34 cellular contexts compared by ENCODE assay signal in genomic region chr7:39312254-39312989, GRCh38.
"Had no signal": no experiment of that assay in that cellular context is flagged by ENCODE, and none has a peak within 500 bp of the region (broad histone marks: within the 10 kb centered on the region; RNA-seq: fewer than 3 reads in every experiment).

No MANE protein-coding gene starts in this region.

- H3K27ac ChIP-seq: ascending aorta, VCaP had no signal

- H3K36me3 ChIP-seq: ascending aorta had no signal

- H3K36me3 Mint-ChIP-seq: activated CD8-positive, alpha-beta memory T cell treated with anti-CD3 and anti-CD28 coated beads, Interleukin-2, amount 10 ng/mL, durations not matched to agents 7 days and 5 days; activated naive CD4-positive, alpha-beta T cell treated with anti-CD3 and anti-CD28 coated beads, Interleukin-2, amount 10 ng/mL, durations not matched to agents 7 days and 5 days; activated naive CD4-positive, alpha-beta T cell treated with anti-CD3 and anti-CD28 coated beads, Interleukin-2, amount 50 U/mL, for 24 hours; activated naive CD8-positive, alpha-beta T cell; activated naive CD8-positive, alpha-beta T cell treated with anti-CD3 and anti-CD28 coated beads, Interleukin-2, amount 10 ng/mL, durations not matched to agents 7 days and 5 days; brain had no signal

- FAIRE-seq: TTC549 had no signal

- H3K9me3 Mint-ChIP-seq: activated B cell treated with CpG ODN at 0.5 μM for 24 hours; activated CD4-positive, alpha-beta memory T cell treated with anti-CD3 and anti-CD28 coated beads, Interleukin-2, amount 10 ng/mL, durations not matched to agents 7 days and 5 days; activated CD4-positive, alpha-beta T cell treated with anti-CD3 and anti-CD28 coated beads, Interleukin-2, amount 10 ng/mL, durations not matched to agents 7 days and 5 days; activated naive CD4-positive, alpha-beta T cell treated with anti-CD3 and anti-CD28 coated beads, Interleukin-2, amount 10 ng/mL, durations not matched to agents 7 days and 5 days; activated naive CD4-positive, alpha-beta T cell treated with anti-CD3 and anti-CD28 coated beads, Interleukin-2, amount 50 U/mL, for 24 hours; activated naive CD8-positive, alpha-beta T cell treated with anti-CD3 and anti-CD28 coated beads, Interleukin-2, amount 10 ng/mL, durations not matched to agents 7 days and 5 days; activated naive CD8-positive, alpha-beta T cell treated with anti-CD3 and anti-CD28 coated beads, Interleukin-2, amount 50 U/mL, for 24 hours; activated T-cell treated with anti-CD3 and anti-CD28 coated beads, Interleukin-2, amount 50 U/mL, for 24 hours; activated T-helper 2 cell treated with anti-CD3 and anti-CD28 coated beads, Interferon-gamma antibody, Interleukin-2, Interleukin-4, amounts not matched to agents 10 μg/mL and 5 μg/mL and 100 μg/mL, durations not matched to agents 14 hours and 24 hours and 36 hours; T-helper 1 cell treated with Interleukin-12 subunit alpha and Interleukin-12 subunit beta and Interleukin-4 antibody, amounts not matched to agents 30 μg/mL and 1 μg/mL, for 36 hours; T-helper 2 cell treated with Interferon-gamma antibody and Interleukin-4, amounts not matched to agents 5 μg/mL and 100 μg/mL, for 36 hours had no signal

- H3K9me3 ChIP-seq: ascending aorta had no signal

- H3K27ac Mint-ChIP-seq: activated B cell treated with CpG ODN at 0.5 μM for 24 hours; activated CD4-positive, alpha-beta memory T cell treated with anti-CD3 and anti-CD28 coated beads, Interleukin-2, amount 10 ng/mL, durations not matched to agents 7 days and 5 days; activated CD4-positive, alpha-beta T cell treated with anti-CD3 and anti-CD28 coated beads for 36 hours; activated CD4-positive, alpha-beta T cell treated with anti-CD3 and anti-CD28 coated beads, Interleukin-2, amount 10 ng/mL, durations not matched to agents 7 days and 5 days; activated CD8-positive, alpha-beta memory T cell treated with anti-CD3 and anti-CD28 coated beads, Interleukin-2, amount 10 ng/mL, durations not matched to agents 7 days and 5 days; activated CD8-positive, alpha-beta T cell treated with anti-CD3 and anti-CD28 coated beads, Interleukin-2, amount 10 ng/mL, durations not matched to agents 7 days and 5 days; activated naive CD4-positive, alpha-beta T cell treated with anti-CD3 and anti-CD28 coated beads, Interleukin-2, amount 10 ng/mL, durations not matched to agents 7 days and 5 days; activated naive CD4-positive, alpha-beta T cell treated with anti-CD3 and anti-CD28 coated beads, Interleukin-2, amount 50 U/mL, for 24 hours; activated naive CD8-positive, alpha-beta T cell; activated naive CD8-positive, alpha-beta T cell treated with anti-CD3 and anti-CD28 coated beads, Interleukin-2, amount 10 ng/mL, durations not matched to agents 7 days and 5 days; activated naive CD8-positive, alpha-beta T cell treated with anti-CD3 and anti-CD28 coated beads, Interleukin-2, amount 50 U/mL, for 24 hours; activated T-cell treated with anti-CD3 and anti-CD28 coated beads, Interleukin-2, amount 50 U/mL, for 24 hours; activated T-helper 2 cell treated with anti-CD3 and anti-CD28 coated beads, Interferon-gamma antibody, Interleukin-2, Interleukin-4, amounts not matched to agents 10 μg/mL and 5 μg/mL and 100 μg/mL, durations not matched to agents 14 hours and 24 hours and 36 hours; brain; T-helper 1 cell treated with Interleukin-12 subunit alpha and Interleukin-12 subunit beta and Interleukin-4 antibody, amounts not matched to agents 30 μg/mL and 1 μg/mL, for 36 hours; T-helper 2 cell treated with Interferon-gamma antibody and Interleukin-4, amounts not matched to agents 5 μg/mL and 100 μg/mL, for 36 hours had no signal

- DNase-seq: activated B cell treated with CpG ODN at 0.5 μM for 24 hours; activated CD4-positive, alpha-beta memory T cell treated with anti-CD3 and anti-CD28 coated beads, Interleukin-2, amount 10 ng/mL, durations not matched to agents 7 days and 5 days; activated CD4-positive, alpha-beta T cell treated with anti-CD3 and anti-CD28 coated beads for 1 hour; activated CD4-positive, alpha-beta T cell treated with anti-CD3 and anti-CD28 coated beads for 36 hours; activated CD4-positive, alpha-beta T cell treated with anti-CD3 and anti-CD28 coated beads for 48 hours; activated CD4-positive, alpha-beta T cell treated with anti-CD3 and anti-CD28 coated beads, Interleukin-2, amount 10 ng/mL, durations not matched to agents 7 days and 5 days; activated CD4-positive, alpha-beta T cell treated with anti-CD3 and anti-CD28 coated beads, Interleukin-2, amount 50 U/mL, for 48 hours; activated CD8-positive, alpha-beta memory T cell treated with anti-CD3 and anti-CD28 coated beads for 24 hours; activated CD8-positive, alpha-beta memory T cell treated with anti-CD3 and anti-CD28 coated beads, Interleukin-2, amount 10 ng/mL, durations not matched to agents 7 days and 5 days; activated CD8-positive, alpha-beta memory T cell treated with anti-CD3 and anti-CD28 coated beads, Interleukin-2, amount 50 U/mL, for 48 hours; activated CD8-positive, alpha-beta T cell treated with anti-CD3 and anti-CD28 coated beads, Interleukin-2, amount 10 ng/mL, durations not matched to agents 7 days and 5 days; activated effector memory CD4-positive, alpha-beta T cell treated with Interleukin-2 at 50 U/mL for 16 hours; activated gamma-delta T cell; activated naive CD4-positive, alpha-beta T cell treated with anti-CD3 and anti-CD28 coated beads, Interleukin-2, amount 10 ng/mL, durations not matched to agents 7 days and 5 days; activated naive CD4-positive, alpha-beta T cell treated with Interleukin-2 at 50 U/mL for 16 hours; activated naive CD8-positive, alpha-beta T cell treated with anti-CD3 and anti-CD28 coated beads, Interleukin-2, amount 10 ng/mL, durations not matched to agents 7 days and 5 days; activated naive CD8-positive, alpha-beta T cell treated with anti-CD3 and anti-CD28 coated beads, Interleukin-2, amount 50 U/mL, for 24 hours; activated T-cell treated with anti-CD3 and anti-CD28 coated beads, Interleukin-2, amount 50 U/mL, for 24 hours; activated T-cell treated with anti-CD3 and anti-CD28 coated beads, Interleukin-2, amount 50 U/mL, for 48 hours; amygdala; anterior cingulate cortex; central memory CD4-positive, alpha-beta T cell; T-helper 1 cell; T-helper 2 cell; T-helper 9 cell had no signal

- H3K4me3 ChIP-seq: ascending aorta had no signal

- H3K4me3 Mint-ChIP-seq: activated B cell treated with CpG ODN at 0.5 μM for 24 hours; activated CD4-positive, alpha-beta memory T cell treated with anti-CD3 and anti-CD28 coated beads, Interleukin-2, amount 10 ng/mL, durations not matched to agents 7 days and 5 days; activated CD4-positive, alpha-beta T cell treated with anti-CD3 and anti-CD28 coated beads for 36 hours; activated CD4-positive, alpha-beta T cell treated with anti-CD3 and anti-CD28 coated beads, Interleukin-2, amount 10 ng/mL, durations not matched to agents 7 days and 5 days; activated CD8-positive, alpha-beta memory T cell treated with anti-CD3 and anti-CD28 coated beads, Interleukin-2, amount 10 ng/mL, durations not matched to agents 7 days and 5 days; activated CD8-positive, alpha-beta T cell treated with anti-CD3 and anti-CD28 coated beads, Interleukin-2, amount 10 ng/mL, durations not matched to agents 7 days and 5 days; activated naive CD4-positive, alpha-beta T cell treated with anti-CD3 and anti-CD28 coated beads, Interleukin-2, amount 10 ng/mL, durations not matched to agents 7 days and 5 days; activated naive CD4-positive, alpha-beta T cell treated with anti-CD3 and anti-CD28 coated beads, Interleukin-2, amount 50 U/mL, for 24 hours; activated naive CD8-positive, alpha-beta T cell; activated naive CD8-positive, alpha-beta T cell treated with anti-CD3 and anti-CD28 coated beads, Interleukin-2, amount 10 ng/mL, durations not matched to agents 7 days and 5 days; activated naive CD8-positive, alpha-beta T cell treated with anti-CD3 and anti-CD28 coated beads, Interleukin-2, amount 50 U/mL, for 24 hours; activated T-cell treated with anti-CD3 and anti-CD28 coated beads, Interleukin-2, amount 50 U/mL, for 24 hours; brain; T-helper 1 cell treated with Interleukin-12 subunit alpha and Interleukin-12 subunit beta and Interleukin-4 antibody, amounts not matched to agents 30 μg/mL and 1 μg/mL, for 36 hours; T-helper 2 cell treated with Interferon-gamma antibody and Interleukin-4, amounts not matched to agents 5 μg/mL and 100 μg/mL, for 36 hours had no signal

- H3K27me3 Mint-ChIP-seq: activated CD4-positive, alpha-beta T cell treated with anti-CD3 and anti-CD28 coated beads, Interleukin-2, amount 10 ng/mL, durations not matched to agents 7 days and 5 days; activated naive CD8-positive, alpha-beta T cell; brain had no signal

- H3K27me3 ChIP-seq: ascending aorta had no signal

- H3K4me1 Mint-ChIP-seq: activated B cell treated with CpG ODN at 0.5 μM for 24 hours; activated CD4-positive, alpha-beta memory T cell treated with anti-CD3 and anti-CD28 coated beads, Interleukin-2, amount 10 ng/mL, durations not matched to agents 7 days and 5 days; activated CD4-positive, alpha-beta T cell treated with anti-CD3 and anti-CD28 coated beads for 36 hours; activated CD4-positive, alpha-beta T cell treated with anti-CD3 and anti-CD28 coated beads, Interleukin-2, amount 10 ng/mL, durations not matched to agents 7 days and 5 days; activated CD8-positive, alpha-beta memory T cell treated with anti-CD3 and anti-CD28 coated beads, Interleukin-2, amount 10 ng/mL, durations not matched to agents 7 days and 5 days; activated naive CD4-positive, alpha-beta T cell treated with anti-CD3 and anti-CD28 coated beads, Interleukin-2, amount 10 ng/mL, durations not matched to agents 7 days and 5 days; activated naive CD4-positive, alpha-beta T cell treated with anti-CD3 and anti-CD28 coated beads, Interleukin-2, amount 50 U/mL, for 24 hours; activated naive CD8-positive, alpha-beta T cell treated with anti-CD3 and anti-CD28 coated beads, Interleukin-2, amount 10 ng/mL, durations not matched to agents 7 days and 5 days; activated naive CD8-positive, alpha-beta T cell treated with anti-CD3 and anti-CD28 coated beads, Interleukin-2, amount 50 U/mL, for 24 hours had no signal

- ATAC-seq: activated CD4-positive, alpha-beta T cell treated with anti-CD3 and anti-CD28 coated beads for 36 hours; activated CD8-positive, alpha-beta memory T cell treated with anti-CD3 and anti-CD28 coated beads, Interleukin-2, amount 10 ng/mL, durations not matched to agents 7 days and 5 days; activated CD8-positive, alpha-beta T cell treated with anti-CD3 and anti-CD28 coated beads, Interleukin-2, amount 10 ng/mL, durations not matched to agents 7 days and 5 days; activated naive CD8-positive, alpha-beta T cell treated with anti-CD3 and anti-CD28 coated beads, Interleukin-2, amount 50 U/mL, for 24 hours had no signal
